In genomic region chr3:19898725-19899124, GRCh38 we compare ENCODE assay signal across 23 cellular contexts. TPM values are rescaled to one million over a fixed set of nuclear protein-coding genes. Genes with fewer than 3 reads are reported as not detected.
DNase-seq lines count a peak whose midpoint lies in the region; ATAC-seq and TF ChIP-seq lines count a peak whose summit lies in the region.
"Had no signal": no experiment of that assay in that cellular context is flagged by ENCODE, and none has a peak within 500 bp of the region (broad histone marks: within the 10 kb centered on the region; RNA-seq: fewer than 3 reads in every experiment).

No MANE protein-coding gene starts in this region.

- no peaks in the 10 kb centered on the region for H3K4me1 Mint-ChIP-seq in natural killer cell treated with Interleukin-12 subunit alpha and Interleukin-12 subunit beta and Interleukin-15 and Interleukin-18, amount 100 ng/mL, for 72 hours (ENCODE audit: low read depth in 2 of 2)
- no peaks in the 10 kb centered on the region for H3K4me1 Mint-ChIP-seq in natural killer cell
- H3K4me1 Mint-ChIP-seq: activated CD4-positive, alpha-beta T cell treated with anti-CD3 and anti-CD28 coated beads, Interleukin-2, amount 10 ng/mL, durations not matched to agents 24 days and 14 days; B cell had no signal

- no peak overlapping the region for H3K4me3 ChIP-seq in adrenal gland
- H3K4me3 ChIP-seq: body of pancreas, heart left ventricle had no signal

- in situ Hi-C loops in SK-MEL-5 (cut with HindIII; ENCODE audit: low pct_unique_long_range_greater_than_20kb, low sequenced_read_pairs): loop anchor here (25.0 kb wide), 1 partner anchor 289 kb away; the partner anchor contains the start of gene SGO1

- H3K27ac Mint-ChIP-seq in natural killer cell treated with Interleukin-12 subunit alpha and Interleukin-12 subunit beta and Interleukin-15 and Interleukin-18, amount 100 ng/mL, for 72 hours: no peak overlapping the region
- H3K27ac Mint-ChIP-seq in natural killer cell: no peak overlapping the region
- H3K27ac Mint-ChIP-seq: activated CD4-positive, alpha-beta T cell treated with anti-CD3 and anti-CD28 coated beads, Interleukin-2, amount 10 ng/mL, durations not matched to agents 24 days and 14 days; B cell; dendritic cell treated with granulocyte-macrophage colony-stimulating factor and Interleukin-4, amounts not matched to agents 40 ng/mL and 50 ng/mL, for 4 days had no signal

- no peaks in the 10 kb centered on the region for H3K9me3 ChIP-seq in adrenal gland (replicated peaks in 1 of 3)
- H3K9me3 ChIP-seq: body of pancreas, heart left ventricle, neutrophil had no signal

- WGBS in adrenal gland, 4 donors: 76 to 90% (median 83%) methylated on average over 2 of the region's 2 CpGs

- ATAC-seq in natural killer cell treated with Interleukin-12 subunit alpha and Interleukin-12 subunit beta and Interleukin-15 and Interleukin-18, amount 100 ng/mL, for 72 hours: no peak
- ATAC-seq in natural killer cell: no peak
- ATAC-seq: body of pancreas, heart left ventricle, sciatic nerve had no signal

- no peaks in the 10 kb centered on the region for H3K27me3 ChIP-seq in adrenal gland
- H3K27me3 ChIP-seq: body of pancreas, heart left ventricle, neutrophil had no signal

- H3K27me3 Mint-ChIP-seq in natural killer cell treated with Interleukin-12 subunit alpha and Interleukin-12 subunit beta and Interleukin-15 and Interleukin-18, amount 100 ng/mL, for 72 hours: no peaks in the 10 kb centered on the region
- H3K27me3 Mint-ChIP-seq in natural killer cell (ENCODE audit: low read depth in 2 of 2): no peaks in the 10 kb centered on the region
- H3K27me3 Mint-ChIP-seq: dendritic cell treated with granulocyte-macrophage colony-stimulating factor and Interleukin-4, amounts not matched to agents 40 ng/mL and 50 ng/mL, for 4 days had no signal

- H3K36me3 Mint-ChIP-seq in natural killer cell treated with Interleukin-12 subunit alpha and Interleukin-12 subunit beta and Interleukin-15 and Interleukin-18, amount 100 ng/mL, for 72 hours: no peaks in the 10 kb centered on the region
- H3K36me3 Mint-ChIP-seq in natural killer cell: no peaks in the 10 kb centered on the region

- intact Hi-C loops in adrenal gland (cut with DNase I) (no loop called here), natural killer cell (cut with micrococcal nuclease) (no loop called here)

- no peaks in the 10 kb centered on the region for H3K9me3 Mint-ChIP-seq in natural killer cell treated with Interleukin-12 subunit alpha and Interleukin-12 subunit beta and Interleukin-15 and Interleukin-18, amount 100 ng/mL, for 72 hours
- no peaks in the 10 kb centered on the region for H3K9me3 Mint-ChIP-seq in natural killer cell
- H3K9me3 Mint-ChIP-seq: activated CD4-positive, alpha-beta T cell treated with anti-CD3 and anti-CD28 coated beads, Interleukin-2, amount 10 ng/mL, durations not matched to agents 24 days and 14 days; dendritic cell treated with granulocyte-macrophage colony-stimulating factor and Interleukin-4, amounts not matched to agents 40 ng/mL and 50 ng/mL, for 4 days had no signal

- TF ChIP-seq CTCF in adrenal gland (IDR thresholded peaks at IDR 0.05) (no peak), natural killer cell (IDR thresholded peaks at IDR 0.05) (no peak)

- no peak overlapping the region for H3K4me3 Mint-ChIP-seq in natural killer cell treated with Interleukin-12 subunit alpha and Interleukin-12 subunit beta and Interleukin-15 and Interleukin-18, amount 100 ng/mL, for 72 hours
- no peak overlapping the region for H3K4me3 Mint-ChIP-seq in natural killer cell
- H3K4me3 Mint-ChIP-seq: activated CD4-positive, alpha-beta T cell treated with anti-CD3 and anti-CD28 coated beads, Interleukin-2, amount 10 ng/mL, durations not matched to agents 24 days and 14 days; B cell; dendritic cell treated with granulocyte-macrophage colony-stimulating factor and Interleukin-4, amounts not matched to agents 40 ng/mL and 50 ng/mL, for 4 days had no signal

- no peaks in the 10 kb centered on the region for H3K36me3 ChIP-seq in adrenal gland (replicated peaks in 1 of 2)
- H3K36me3 ChIP-seq: heart left ventricle, neutrophil had no signal

- DNase-seq in ELR (ENCODE audit: low read depth): peak; percentile 30
- DNase-seq in SK-MEL-5 (ENCODE audit: low read depth, low spot score): peak; percentile 55
- DNase-seq in fibroblast of peridontal ligament (ENCODE audit: extremely low read depth): peak; percentile 43
- peak; percentile 35 for DNase-seq in pons (ENCODE audit: low spot score)
- no peak for DNase-seq in adrenal gland
- DNase-seq in natural killer cell treated with Interleukin-12 subunit alpha and Interleukin-12 subunit beta and Interleukin-15 and Interleukin-18, amount 100 ng/mL, for 72 hours (ENCODE audit: low spot score): no peak
- no peak for DNase-seq in natural killer cell
- DNase-seq: activated CD4-positive, alpha-beta T cell treated with anti-CD3 and anti-CD28 coated beads, Interleukin-2, amount 10 ng/mL, durations not matched to agents 24 days and 14 days; activated CD8-positive, alpha-beta memory T cell treated with anti-CD3 and anti-CD28 coated beads, Interleukin-2, amount 50 U/mL, for 48 hours; activated gamma-delta T cell; body of pancreas; heart left ventricle; islet precursor cell; mesendoderm; NCI-H1105 treated with DMSO at 0.1 percent for 48 hours; NCI-H748 treated with DMSO at 0.1 percent for 48 hours; stimulated activated CD4-positive, alpha-beta T cell treated with anti-CD3 and anti-CD28 coated beads, Interleukin-2, amount 100 ng/mL, for 48 hours had no signal

- no peaks in the 10 kb centered on the region for H3K4me1 ChIP-seq in adrenal gland (replicated peaks in 1 of 2)

- H3K27ac ChIP-seq in adrenal gland: no peak overlapping the region
- H3K27ac ChIP-seq: body of pancreas, epithelial cell of prostate, heart left ventricle, KMS-11, neutrophil had no signal

- TF ChIP-seq POLR2A in adrenal gland (IDR thresholded peaks at IDR 0.05): no peak

RNA-seq across cellular contexts. Expression of gene EFHB, which starts 35.3 kb away (rescaled TPM):
- 2.1 TPM in 1 of 2 replicates, not detected in the other for total RNA-seq in SK-MEL-5 (2014; rRNA removed; shearing (Covaris generic))
- 0.42 TPM in 1 of 2 replicates, not detected in the other for polyA plus RNA-seq in SK-MEL-5 (2015; cell fraction: cytosol; rRNA removed)
- polyA plus RNA-seq in SK-MEL-5 (2015; cell fraction: nucleus; rRNA removed): not detected in 2 replicates
- total RNA-seq in adrenal gland (1 to 10 TPM in 5 of 8 donors, under 1 TPM in 2, not detected in 1; 0.29 to 4.4 (median 3.0) TPM), natural killer cell (1 to 10 TPM in 1 of 3 donors, under 1 TPM in 1, not detected in 1; 0.68 to 4.9 TPM)
- polyA plus RNA-seq in adrenal gland: 10 to 100 TPM in 1 of 3 donors, 1 to 10 TPM in 1, under 1 TPM in 1; 0.98 to 10.6 (median 2.2) TPM
- total RNA-seq in natural killer cell treated with Interleukin-12 subunit alpha and Interleukin-12 subunit beta and Interleukin-15 and Interleukin-18, amount 100 ng/mL, for 72 hours: under 1 TPM in 1 of 2 donors, not detected in 1; 0.78 TPM

RNA-seq across cellular contexts. Expression of gene RAB5A, which starts 48.2 kb away (rescaled TPM):
- total RNA-seq in SK-MEL-5 (2014; rRNA removed; shearing (Covaris generic)): 42.0 and 43.0 TPM in 2 replicates
- polyA plus RNA-seq in SK-MEL-5 (2015; cell fraction: cytosol; rRNA removed): 24.9 and 45.1 TPM in 2 replicates
- 29.6 and 39.8 TPM in 2 replicates for polyA plus RNA-seq in SK-MEL-5 (2015; cell fraction: nucleus; rRNA removed)
- 10 to 100 TPM; 36.8 to 68.6 (median 52.0) TPM for total RNA-seq in adrenal gland
- polyA plus RNA-seq in adrenal gland: 100 to 1,000 TPM in 1 of 3 donors, 10 to 100 TPM in 2; 37.1 to 102 (median 41.2) TPM
- 10 to 100 TPM; 59.0 to 68.9 TPM for total RNA-seq in natural killer cell treated with Interleukin-12 subunit alpha and Interleukin-12 subunit beta and Interleukin-15 and Interleukin-18, amount 100 ng/mL, for 72 hours
- total RNA-seq in natural killer cell: 100 to 1,000 TPM; 102 to 109 (median 102) TPM

Comparison
In these comparisons a context has a peak if more than half of its experiments do, and no peak if none do; other contexts are left out.
1. DNase-seq: peak in ELR (single experiment), SK-MEL-5 (single experiment), fibroblast of peridontal ligament (single experiment) and pons (single experiment); none in adrenal gland (0 of 7), natural killer cell treated with Interleukin-12 subunit alpha and Interleukin-12 subunit beta and Interleukin-15 and Interleukin-18, amount 100 ng/mL, for 72 hours (single experiment) and natural killer cell (single experiment).